In genomic region chr17:73342549-73343167, GRCh38 we compare ENCODE assay signal across 9 cellular contexts. TPM values are rescaled to one million over a fixed set of nuclear protein-coding genes. Genes with fewer than 3 reads are reported as not detected.
DNase-seq lines count a peak whose midpoint lies in the region; ATAC-seq, FAIRE-seq and TF ChIP-seq lines count a peak whose summit lies in the region.
"Had no signal": no experiment of that assay in that cellular context is flagged by ENCODE, and none has a peak within 500 bp of the region (broad histone marks: within the 10 kb centered on the region; RNA-seq: fewer than 3 reads in every experiment).

No MANE protein-coding gene starts in this region.

- POLR2A ChIA-PET in HepG2 (lab: Yijun Ruan, JAX): interaction anchor here (1.4 kb wide), 1 partner anchor 12 kb away, joined by 5 read pairs; no protein-coding TSS in a partner anchor

- no peak for TF ChIP-seq RAD21 in HepG2 (CRISPR knock-in tag; IDR thresholded peaks at IDR 0.05)

- no TSS peak for BruUV-seq in HepG2 (replicated peaks; lab: Mats Ljungman, UMichigan)

- no peaks in the 10 kb centered on the region for H3K79me2 ChIP-seq in HepG2 (ENCODE audit: insufficient read depth, low read length)

- CTCF ChIA-PET in HepG2 (lab: Yijun Ruan, JAX; ENCODE audit: low intra/inter-chr PET ratio, low total read pairs): no interaction called here

- ATAC-seq in HepG2 (no peak), right lobe of liver (no peak), lower lobe of right lung (no peak), aorta (ENCODE audit: low FRiP score) (peak; percentile 0), left lobe of liver (no peak), HG03469 (IDR thresholded peaks at IDR 0.05; ENCODE audit: unreplicated experiment) (no peak)

- H2AFZ ChIP-seq in HepG2 (ENCODE audit: low read length): no peak overlapping the region

- no peaks in the 10 kb centered on the region for H3K9me3 ChIP-seq in HepG2 (ENCODE audit: low read length)
- no peaks in the 10 kb centered on the region for H3K9me3 ChIP-seq in right lobe of liver
- no peaks in the 10 kb centered on the region for H3K9me3 ChIP-seq in lower lobe of right lung
- H3K9me3 ChIP-seq in aorta (ENCODE audit: control insufficient read depth, low read length): no peaks in the 10 kb centered on the region

- no peaks in the 10 kb centered on the region for H4K20me1 ChIP-seq in HepG2 (ENCODE audit: insufficient read depth, low read length)

- TF ChIP-seq POLR2A in HepG2 (IDR thresholded peaks at IDR 0.05; ENCODE audit: insufficient read depth in 1 of 2, low read depth in 2 of 2, low read length in 2 of 2) (no peak), right lobe of liver (IDR thresholded peaks at IDR 0.05) (no peak)

- intact Hi-C loops in HepG2 (cut with micrococcal nuclease; ENCODE audit: unreplicated experiment): no loop called here
- intact Hi-C loops in right lobe of liver (cut with DNase I): no loop called here
- intact Hi-C loops in lower lobe of right lung (cut with DNase I): no loop called here
- intact Hi-C loops in aorta (cut with DNase I): loop anchor here in 1 of 2 donors (5.0 kb wide), 1 partner anchor 35 kb away; no protein-coding TSS in a partner anchor

- 10% methylated on average over 5 of the region's 7 CpGs for WGBS in HepG2 (ENCODE audit: low lambda C conversion rate)
- WGBS in right lobe of liver (ENCODE audit: insufficient coverage, low coverage, low lambda C conversion rate, missing lambda C conversion rate): 37% methylated on average over 2 of the region's 7 CpGs
- 12 to 19% methylated on average over 7 of the region's 7 CpGs for WGBS in aorta, 2 donors

- H3K4me1 ChIP-seq in HepG2 (ENCODE audit: insufficient read depth, low read length) (peaks cover 42% of the 10 kb centered on the region), right lobe of liver (no peaks in the 10 kb centered on the region), lower lobe of right lung (peaks cover 17% of the 10 kb centered on the region), aorta (ENCODE audit: control insufficient read depth in 1 of 2, insufficient read depth in 2 of 2, low read length in 2 of 2) (no peaks in the 10 kb centered on the region)

- H3K4me3 ChIP-seq in HepG2 (replicated peaks in 1 of 3; ENCODE audit: insufficient read depth in 1 of 3, low read depth in 2 of 3, low read length in 3 of 3): no peak overlapping the region
- no peak overlapping the region for H3K4me3 ChIP-seq in right lobe of liver
- H3K4me3 ChIP-seq in brain microvascular endothelial cell (ENCODE audit: low read depth, low read length): peak overlapping the region; percentile 20
- H3K4me3 ChIP-seq in lower lobe of right lung: no peak overlapping the region
- H3K4me3 ChIP-seq in aorta (ENCODE audit: low read length in 2 of 2): no peak overlapping the region

- FAIRE-seq in HepG2 (lab: Jason Lieb, UNC): no peak

- TF ChIP-seq EP300 in HepG2 (IDR thresholded peaks at IDR 0.05; ENCODE audit: low read depth in 2 of 2, low read length in 2 of 2): no peak
- TF ChIP-seq EP300 in HepG2 (CRISPR knock-in tag; IDR thresholded peaks at IDR 0.05; ENCODE audit: borderline replicate concordance): no peak

- TF ChIP-seq CTCF in HepG2 (CRISPR knock-in tag; IDR thresholded peaks at IDR 0.05) (no peak), right lobe of liver (IDR thresholded peaks at IDR 0.05) (no peak), brain microvascular endothelial cell (IDR thresholded peaks at IDR 0.05; ENCODE audit: low read depth, low read length, missing control alignments) (peak; percentile 45), lower lobe of right lung (IDR thresholded peaks at IDR 0.05) (no peak)

- DNase-seq in HepG2 (ENCODE audit: low spot score) (no peak), right lobe of liver (no peak), brain microvascular endothelial cell (peak; percentile 49), lower lobe of right lung (no peak), aorta (no peak), left lobe of liver (ENCODE audit: low spot score) (no peak)
- no peak for DNase-seq in stimulated activated CD8-positive, alpha-beta memory T cell treated with anti-CD3 and anti-CD28 coated beads, Interleukin-4, amount 100 ng/mL, for 48 hours
- DNase-seq: CD4-positive, alpha-beta T cell had no signal

- H3K27me3 ChIP-seq in HepG2 (ENCODE audit: control insufficient read depth in 1 of 2, insufficient read depth in 2 of 2, low read length in 2 of 2) (peaks cover 16 to 76% of the 10 kb centered on the region in 2 experiments), right lobe of liver (no peaks in the 10 kb centered on the region), brain microvascular endothelial cell (replicated peaks) (no peaks in the 10 kb centered on the region), lower lobe of right lung (ENCODE audit: low read depth) (no peaks in the 10 kb centered on the region), aorta (ENCODE audit: control insufficient read depth in 1 of 2, insufficient read depth in 2 of 2, low read length in 1 of 2) (no peaks in the 10 kb centered on the region)

- H3K9ac ChIP-seq in HepG2 (ENCODE audit: insufficient read depth, low read depth, low read length): no peak overlapping the region

- no peak overlapping the region for H3K27ac ChIP-seq in HepG2 (ENCODE audit: extremely low read length, insufficient read depth, low read length)
- no peak overlapping the region for H3K27ac ChIP-seq in right lobe of liver
- H3K27ac ChIP-seq in brain microvascular endothelial cell: peak overlapping the region; percentile 64
- peak overlapping the region; percentile 53 for H3K27ac ChIP-seq in lower lobe of right lung
- peak overlapping the region in 1 of 2 donors; percentile 14 for H3K27ac ChIP-seq in aorta (ENCODE audit: low read depth in 1 of 2, low read length in 2 of 2)

- in situ Hi-C loops in HepG2 (cut with HindIII; ENCODE audit: extremely low pct_ligation_motif_present, low pct_unique_long_range_greater_than_20kb): no loop called here
- in situ Hi-C loops in brain microvascular endothelial cell (cut with HindIII; ENCODE audit: low pct_ligation_motif_present, low sequenced_read_pairs): no loop called here

- no peak overlapping the region for H3K4me2 ChIP-seq in HepG2 (ENCODE audit: low read depth, low read length)

- H3K36me3 ChIP-seq in HepG2 (replicated peaks in 1 of 2; ENCODE audit: control insufficient read depth in 1 of 2, insufficient read depth in 2 of 2, low read length in 2 of 2) (no peaks in the 10 kb centered on the region), right lobe of liver (no peaks in the 10 kb centered on the region), brain microvascular endothelial cell (replicated peaks) (no peaks in the 10 kb centered on the region), lower lobe of right lung (no peaks in the 10 kb centered on the region), aorta (ENCODE audit: control insufficient read depth in 1 of 2, insufficient read depth in 2 of 2, low read length in 1 of 2) (no peaks in the 10 kb centered on the region)

TF ChIP-seq in HepG2, 621 proteins besides CTCF, POLR2A, EP300 and RAD21 (continues in another document):
- TF ChIP-seq MEIS1 (CRISPR knock-in tag; IDR thresholded peaks at IDR 0.05; ENCODE audit: borderline replicate concordance): no peak
- TF ChIP-seq CHD4 (IDR thresholded peaks at IDR 0.05; ENCODE audit: borderline replicate concordance, low read length): peak; percentile 72
- no peak for TF ChIP-seq FOXJ3 (CRISPR knock-in tag; IDR thresholded peaks at IDR 0.05; ENCODE audit: borderline replicate concordance)

RNA-seq across cellular contexts. Expression of gene CDC42EP4, which starts 30.9 kb away (rescaled TPM):
- total RNA-seq in HepG2 (2016; rRNA removed; fragmentation: Illumina TruSeq; extraction: Trizol): 54.0 and 55.0 TPM in 2 replicates
- total RNA-seq in HepG2 (2016; cell fraction: cytosol; rRNA removed; fragmentation: Illumina TruSeq; extraction: Trizol; ENCODE audit: low read depth): 13.5 and 14.9 TPM in 2 replicates
- 45.9 and 55.1 TPM in 2 replicates for total RNA-seq in HepG2 (2016; cell fraction: insoluble cytoplasmic fraction; rRNA removed; fragmentation: Illumina TruSeq; extraction: Trizol)
- 45.7 and 51.9 TPM in 2 replicates for total RNA-seq in HepG2 (2016; cell fraction: membrane; rRNA removed; fragmentation: Illumina TruSeq; extraction: Trizol)
- total RNA-seq in HepG2 (2016; cell fraction: nucleus; rRNA removed; fragmentation: Illumina TruSeq; extraction: Trizol): 34.9 and 36.1 TPM in 2 replicates
- 19.0 and 21.7 TPM in 2 replicates for polyA plus RNA-seq in HepG2 (2011; rRNA removed)
- 16.2 and 20.1 TPM in 2 replicates for polyA plus RNA-seq in HepG2 (2011; cell fraction: cytosol; rRNA removed)
- polyA plus RNA-seq in HepG2 (2011; cell fraction: nucleus; rRNA removed): 18.6 and 24.3 TPM in 2 replicates
- 18.4 and 22.4 TPM in 2 replicates for polyA plus RNA-seq in HepG2 (2012)
- polyA plus RNA-seq in HepG2 (2016; cell fraction: cytosol; fragmentation: Illumina TruSeq; extraction: Trizol; ENCODE audit: low read depth): 11.7 and 14.2 TPM in 2 replicates
- polyA plus RNA-seq in HepG2 (2016; cell fraction: insoluble cytoplasmic fraction; fragmentation: Illumina TruSeq; extraction: Trizol; ENCODE audit: low read depth): 58.7 and 66.8 TPM in 2 replicates
- 37.7 and 41.8 TPM in 2 replicates for polyA plus RNA-seq in HepG2 (2016; cell fraction: membrane; fragmentation: Illumina TruSeq; extraction: Trizol; ENCODE audit: low read depth)
- polyA plus RNA-seq in HepG2 (2016; cell fraction: nucleus; fragmentation: Illumina TruSeq; extraction: Trizol; ENCODE audit: insufficient read depth, low read depth): 41.4 and 43.9 TPM in 2 replicates
- 68.4 and 91.9 TPM in 2 replicates for polyA minus RNA-seq in HepG2 (2011; rRNA and poly(A)+ RNA removed; ENCODE audit: low replicate concordance)
- 25.3 and 26.4 TPM in 2 replicates for polyA minus RNA-seq in HepG2 (2011; cell fraction: cytosol; rRNA and poly(A)+ RNA removed)
- polyA minus RNA-seq in HepG2 (2011; cell fraction: nucleus; rRNA and poly(A)+ RNA removed): 32.3 and 36.9 TPM in 2 replicates
- 10 to 100 TPM; 27.5 to 34.9 (median 30.9) TPM for total RNA-seq in right lobe of liver
- total RNA-seq in lower lobe of right lung: 44.6 TPM
- total RNA-seq in aorta: 10 to 100 TPM; 62.8 to 73.7 TPM
- polyA plus RNA-seq in aorta: 10 to 100 TPM; 23.6 to 23.8 TPM
- total RNA-seq in left lobe of liver: 35.5 TPM

Comparison
In these comparisons a context has a peak if more than half of its experiments do, and no peak if none do; other contexts are left out.
1. H3K27ac ChIP-seq: peak in brain microvascular endothelial cell (single experiment) and lower lobe of right lung (single experiment); none in HepG2 (single experiment) and right lobe of liver (0 of 3).